In the genomic region with DNA sequence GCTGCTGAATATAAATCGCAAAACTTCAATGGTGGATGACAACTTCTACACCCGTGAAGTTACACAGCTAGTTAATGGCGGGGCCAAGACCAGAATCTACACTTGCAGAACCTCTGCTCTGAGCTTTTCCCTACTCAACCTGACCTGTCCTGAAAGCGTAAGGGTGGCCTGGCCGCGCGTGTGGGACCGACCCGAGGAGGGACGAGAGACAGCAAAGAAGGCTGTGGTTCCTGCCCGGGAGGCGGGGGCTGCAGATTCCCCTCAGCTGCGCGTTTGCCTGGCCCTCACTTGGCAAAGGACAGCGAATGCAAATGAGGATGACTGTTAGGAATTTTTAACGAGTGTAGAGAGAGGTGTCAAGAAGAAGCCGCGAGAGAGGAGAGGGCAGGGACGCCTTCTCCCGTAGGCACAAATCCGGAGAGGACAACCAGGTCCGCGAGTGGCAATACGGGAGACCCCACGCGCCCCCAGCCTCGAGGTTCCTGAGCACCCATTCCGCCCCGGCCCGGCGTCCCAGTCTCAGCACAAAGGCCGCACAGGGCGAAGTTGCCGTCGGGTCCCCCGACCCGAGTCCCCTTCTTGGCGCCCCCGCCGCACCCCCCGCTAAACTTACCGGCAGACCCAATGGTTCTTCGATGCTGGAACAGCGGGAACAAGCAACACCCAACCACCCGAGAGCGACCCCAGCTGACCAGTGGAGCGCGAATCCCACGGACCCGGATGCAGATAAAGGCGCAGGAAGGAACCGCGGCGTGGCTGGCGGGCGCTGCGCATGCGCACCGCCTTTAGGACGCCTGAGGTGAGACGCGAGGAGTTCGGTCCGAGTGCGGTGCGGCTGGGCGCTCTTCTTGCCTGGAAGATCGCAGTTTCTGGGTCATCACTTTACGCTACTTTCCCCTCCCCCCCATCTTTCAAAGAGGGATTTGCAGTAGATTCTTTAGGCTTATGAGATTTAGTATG, we compare ENCODE assay signal across 7 cellular contexts.
DNase-seq lines count a peak whose midpoint lies in the region; ATAC-seq and TF ChIP-seq lines count a peak whose summit lies in the region.

A gene (minus strand): TSS at position 696 of the 960 bp plus-strand sequence. CDS start 4,349 bp downstream, outside the sequence.

- ATAC-seq in GM18505 (IDR thresholded peaks at IDR 0.05; ENCODE audit: unreplicated experiment), result peak; percentile 95
- ATAC-seq in HG02943 (IDR thresholded peaks at IDR 0.05; ENCODE audit: low read depth, unreplicated experiment), result peak; percentile 94

- peak; percentile 33 for TF ChIP-seq CTCF in retinal pigment epithelial cell (conservative IDR thresholded peaks at IDR 0.05; ENCODE audit: low read depth, low read length)

- H3K4me3 ChIP-seq in retinal pigment epithelial cell (ENCODE audit: low read length), result peak within 1 kb of the TSS; percentile 85

- peak; percentile 89 for TF ChIP-seq POLR2A in GM18505 (IDR thresholded peaks at IDR 0.05; ENCODE audit: borderline replicate concordance, extremely low read depth, insufficient read depth, insufficient read length)

- DNase-seq in NCI-H187 (lab: John Stamatoyannopoulos, UW), result peak; percentile 75 to 86
- peak; percentile 72 for DNase-seq in T-helper 9 cell
- DNase-seq in astrocyte of the hippocampus (ENCODE audit: low read depth, low spot score), result peak; percentile 95
- peak; percentile 45 to 93 (median 82) for DNase-seq in hypothalamus (lab: John Stamatoyannopoulos, UW)
- DNase-seq in retinal pigment epithelial cell (ENCODE audit: low read depth), result no peak
